In genomic region chr10:44963772-44964633, GRCh38 we compare ENCODE assay signal across 10 cellular contexts. TPM values are rescaled to one million over a fixed set of nuclear protein-coding genes. Genes with fewer than 3 reads are reported as not detected.
DNase-seq lines count a peak whose midpoint lies in the region; ATAC-seq and TF ChIP-seq lines count a peak whose summit lies in the region.
"Had no signal": no experiment of that assay in that cellular context is flagged by ENCODE, and none has a peak within 500 bp of the region (broad histone marks: within the 10 kb centered on the region; RNA-seq: fewer than 3 reads in every experiment).

No MANE protein-coding gene starts in this region.

- H3K4me3 Mint-ChIP-seq in CD8-positive, alpha-beta memory T cell: peak overlapping the region in 1 of 7 donors; percentile 21
- H3K4me3 Mint-ChIP-seq: T-cell had no signal

- H3K4me1 ChIP-seq in BLaER1 (peaks cover 94% of the 10 kb centered on the region), KMS-11 (ENCODE audit: low read depth, poor library complexity, severe bottlenecking) (peaks cover 54% of the 10 kb centered on the region)
- H3K4me1 ChIP-seq in CD8-positive, alpha-beta memory T cell (ENCODE audit: insufficient read depth, low read length): peaks cover 37% of the 10 kb centered on the region

- H2AFZ ChIP-seq in KMS-11 (ENCODE audit: low read depth) (no peak overlapping the region), neural cell (ENCODE audit: low read depth, low read length) (peak overlapping the region; percentile 8)

- peaks cover 0 to 2% (median 0%) of the 10 kb centered on the region in 3 donors for H3K36me3 Mint-ChIP-seq in CD8-positive, alpha-beta memory T cell
- H3K36me3 Mint-ChIP-seq: T-cell had no signal

- CTCF ChIA-PET in CD8-positive, alpha-beta memory T cell (lab: Charles Lee): interaction anchor here (1.5 to 6.8 kb wide), 2 partner anchors 10 to 31 kb away, joined by 4 to 30 read pairs; no protein-coding TSS in a partner anchor

- H3K27ac Mint-ChIP-seq in CD8-positive, alpha-beta memory T cell: peak overlapping the region in 1 of 8 donors; percentile 38
- H3K27ac Mint-ChIP-seq: T-cell had no signal

- no peak for DNase-seq in epithelial cell of proximal tubule (ENCODE audit: low read depth)
- no peak for DNase-seq in ACHN
- no peak for DNase-seq in CD8-positive, alpha-beta memory T cell
- DNase-seq in activated naive CD4-positive, alpha-beta T cell treated with anti-CD3 and anti-CD28 coated beads, Interleukin-2, amount 50 U/mL, for 16 hours: no peak

- TF ChIP-seq RAD21 in neural cell (conservative IDR thresholded peaks at IDR 0.05): no peak

- TF ChIP-seq CTCF in KMS-11 (conservative IDR thresholded peaks at IDR 0.05; ENCODE audit: low read depth, low read length) (no peak; the same call in 1 of the 2 replicates), epithelial cell of proximal tubule (conservative IDR thresholded peaks at IDR 0.05; ENCODE audit: low read depth, low read length) (no peak), neural cell (IDR thresholded peaks at IDR 0.05; ENCODE audit: poor library complexity, severe bottlenecking) (no peak)

- no peaks in the 10 kb centered on the region for H3K9me2 ChIP-seq in neural cell (ENCODE audit: insufficient read depth, low read length)

- peak overlapping the region; percentile 98 for H3K4me2 ChIP-seq in BLaER1
- H3K4me2 ChIP-seq in KMS-11: peak overlapping the region; percentile 100
- no peak overlapping the region for H3K4me2 ChIP-seq in neural cell (ENCODE audit: low read length)

- H3K9me3 ChIP-seq in BLaER1: no peaks in the 10 kb centered on the region
- H3K9me3 ChIP-seq in neural cell (ENCODE audit: low read length): no peaks in the 10 kb centered on the region
- H3K9me3 ChIP-seq in CD8-positive, alpha-beta memory T cell (ENCODE audit: low read length): no peaks in the 10 kb centered on the region

- H3K36me3 ChIP-seq in BLaER1: no peaks in the 10 kb centered on the region
- H3K36me3 ChIP-seq in KMS-11 (ENCODE audit: insufficient read depth): peaks cover 5% of the 10 kb centered on the region; the same call in 1 of the 2 replicates
- no peaks in the 10 kb centered on the region for H3K36me3 ChIP-seq in neural cell (ENCODE audit: insufficient read depth, low read length)
- no peaks in the 10 kb centered on the region for H3K36me3 ChIP-seq in CD8-positive, alpha-beta memory T cell (ENCODE audit: insufficient read depth, low read length)

- peaks cover 35 to 46% (median 41%) of the 10 kb centered on the region in 3 donors for H3K4me1 Mint-ChIP-seq in CD8-positive, alpha-beta memory T cell

- H3K4me3 ChIP-seq in BLaER1 (peak overlapping the region; percentile 45), KMS-11 (IDR thresholded peaks at IDR 0.05; ENCODE audit: insufficient read depth, low read depth, low read length) (no peak overlapping the region), epithelial cell of proximal tubule (ENCODE audit: low read depth, low read length) (peak overlapping the region; percentile 18), neural cell (ENCODE audit: low read length) (peak overlapping the region; percentile 37)
- H3K4me3 ChIP-seq in CD8-positive, alpha-beta memory T cell (ENCODE audit: low read length): no peak overlapping the region

- no peak for ATAC-seq in HG02884 (IDR thresholded peaks at IDR 0.05; ENCODE audit: unreplicated experiment)
- ATAC-seq: T-cell had no signal

- H3K27me3 ChIP-seq in BLaER1: no peaks in the 10 kb centered on the region
- no peaks in the 10 kb centered on the region for H3K27me3 ChIP-seq in KMS-11 (ENCODE audit: insufficient read depth, low read depth)
- H3K27me3 ChIP-seq in neural cell (ENCODE audit: insufficient read depth, low read depth, low read length): no peaks in the 10 kb centered on the region
- H3K27me3 ChIP-seq in CD8-positive, alpha-beta memory T cell (ENCODE audit: insufficient read depth, low read length, poor library complexity, severe bottlenecking): no peaks in the 10 kb centered on the region

- H3K27ac ChIP-seq in BLaER1 (peak overlapping the region; percentile 85), KMS-11 (peak overlapping the region; percentile 89), neural cell (ENCODE audit: low read length) (peak overlapping the region; percentile 8)
- no peak overlapping the region for H3K27ac ChIP-seq in CD8-positive, alpha-beta memory T cell (ENCODE audit: low read depth, low read length)

- POLR2A ChIA-PET in CD8-positive, alpha-beta memory T cell (lab: Charles Lee): no interaction called here

- H4K20me1 ChIP-seq in BLaER1: no peaks in the 10 kb centered on the region
- H4K20me1 ChIP-seq in KMS-11 (ENCODE audit: insufficient read depth): no peaks in the 10 kb centered on the region
- no peaks in the 10 kb centered on the region for H4K20me1 ChIP-seq in neural cell (ENCODE audit: insufficient read depth)

- H3K79me2 ChIP-seq in KMS-11 (ENCODE audit: insufficient read depth, low read depth) (peaks cover 92% of the 10 kb centered on the region), neural cell (replicated peaks; ENCODE audit: insufficient read depth, low read length) (no peaks in the 10 kb centered on the region)

- peaks cover 0 to 3% of the 10 kb centered on the region in 2 donors for H3K27me3 Mint-ChIP-seq in CD8-positive, alpha-beta memory T cell

- no peaks in the 10 kb centered on the region for H3K9me3 Mint-ChIP-seq in CD8-positive, alpha-beta memory T cell
- H3K9me3 Mint-ChIP-seq: T-cell had no signal

- H3K9ac ChIP-seq in BLaER1 (peak overlapping the region; percentile 69), KMS-11 (peak overlapping the region; percentile 68), neural cell (ENCODE audit: low read length) (peak overlapping the region; percentile 36)

- TF ChIP-seq EP300 in neural cell (conservative IDR thresholded peaks at IDR 0.05; ENCODE audit: poor library complexity, severe bottlenecking): no peak

- H3F3A ChIP-seq in neural cell (ENCODE audit: insufficient read depth, low read length, poor library complexity, severe bottlenecking): no peaks in the 10 kb centered on the region

- in situ Hi-C loops in ACHN (cut with HindIII; ENCODE audit: low pct_ligation_motif_present, low pct_unique_long_range_greater_than_20kb, low sequenced_read_pairs): no loop called here

TF ChIP-seq in neural cell, 6 proteins besides CTCF, POLR2A, EP300 and RAD21:
- TF ChIP-seq MXI1 (conservative IDR thresholded peaks at IDR 0.05; ENCODE audit: poor library complexity, severe bottlenecking) (no peak), TAF1 (IDR thresholded peaks at IDR 0.05; ENCODE audit: low read depth) (no peak), POLR2AphosphoS5 (IDR thresholded peaks at IDR 0.05) (no peak), EZH2 (IDR thresholded peaks at IDR 0.05; ENCODE audit: borderline replicate concordance, insufficient read depth, low read length, poor library complexity, severe bottlenecking) (no peak), SMC3 (conservative IDR thresholded peaks at IDR 0.05; ENCODE audit: poor library complexity) (no peak), REST (IDR thresholded peaks at IDR 0.05; ENCODE audit: borderline replicate concordance) (no peak)

RNA-seq across cellular contexts. Expression of gene RASSF4, which starts 4.4 kb away (rescaled TPM):
- total RNA-seq in epithelial cell of proximal tubule: 14.5 and 23.1 TPM in 2 replicates
- polyA plus RNA-seq in neural cell: 10.2 and 12.4 TPM in 2 replicates
- polyA minus RNA-seq in neural cell: 6.3 and 10.0 TPM in 2 replicates
- total RNA-seq in CD8-positive, alpha-beta memory T cell: 1 to 10 TPM; 2.8 TPM
- polyA plus RNA-seq in CD8-positive, alpha-beta memory T cell: 0.85 TPM

RNA-seq across cellular contexts. Expression of gene DEPP1, which starts 14.6 kb away (rescaled TPM):
- 7.4 and 20.1 TPM in 2 replicates for total RNA-seq in epithelial cell of proximal tubule
- polyA plus RNA-seq in neural cell: 4.3 and 5.2 TPM in 2 replicates
- polyA minus RNA-seq in neural cell: 9.5 and 10.4 TPM in 2 replicates
- total RNA-seq in CD8-positive, alpha-beta memory T cell: under 1 TPM in 1 of 2 experiments, not detected in 1; 0.11 TPM
- polyA plus RNA-seq in CD8-positive, alpha-beta memory T cell: not detected

RNA-seq across cellular contexts. Expression of gene ZNF22, which starts 36.7 kb away (rescaled TPM):
- 17.8 and 24.6 TPM in 2 replicates for total RNA-seq in epithelial cell of proximal tubule
- polyA plus RNA-seq in neural cell: 32.9 and 34.1 TPM in 2 replicates
- 34.6 and 35.8 TPM in 2 replicates for polyA minus RNA-seq in neural cell
- total RNA-seq in CD8-positive, alpha-beta memory T cell: 10 to 100 TPM; 36.1 to 37.2 TPM
- 49.1 TPM for polyA plus RNA-seq in CD8-positive, alpha-beta memory T cell

RNA-seq across cellular contexts. Expression of gene TMEM72, which starts 52.9 kb away (rescaled TPM):
- not detected in 2 replicates for total RNA-seq in epithelial cell of proximal tubule
- 1.4 TPM in 2 replicates for polyA plus RNA-seq in neural cell
- 0.24 and 0.58 TPM in 2 replicates for polyA minus RNA-seq in neural cell
- not detected for total RNA-seq in CD8-positive, alpha-beta memory T cell
- polyA plus RNA-seq in CD8-positive, alpha-beta memory T cell: not detected
- total RNA-seq: kidney epithelial cell had no signal

Comparison
In these comparisons a context has a peak if more than half of its experiments do, and no peak if none do; other contexts are left out.
1. H3K4me3 ChIP-seq: peak in BLaER1 (single experiment), epithelial cell of proximal tubule (single experiment) and neural cell (single experiment); none in KMS-11 (single experiment) and CD8-positive, alpha-beta memory T cell (single experiment).
2. Peak in every context shown above with its lines, with median percentiles within 50 percentile points of each other: H3K9ac ChIP-seq.